ENCODE assay signal across 2 cellular contexts in the genomic region with DNA sequence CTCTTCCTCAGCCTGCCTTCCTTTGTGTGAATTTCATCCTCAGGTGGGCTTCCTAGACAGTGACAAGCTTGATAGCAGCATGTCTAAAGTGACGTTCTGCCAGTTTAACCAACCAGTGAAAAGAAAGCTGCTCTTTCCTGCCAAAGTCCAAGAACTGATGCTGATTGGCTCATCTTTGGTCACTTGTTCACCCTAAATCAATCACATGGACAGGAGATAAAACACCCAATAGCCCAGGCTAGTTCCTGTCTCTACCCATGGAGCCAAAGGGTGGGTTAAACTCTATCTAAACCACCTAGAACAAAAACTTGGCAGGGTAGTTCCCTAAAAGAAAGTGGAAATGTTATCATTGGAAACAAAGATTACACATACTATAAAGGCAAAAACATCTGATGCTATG.
TF ChIP-seq lines count a peak whose summit lies in the region.

No MANE protein-coding gene starts in this region.

TF ChIP-seq in IMR-90, 13 proteins besides CTCF, POLR2A, EP300 and RAD21:
- TF ChIP-seq MAZ (IDR thresholded peaks at IDR 0.05; ENCODE audit: borderline replicate concordance, low read depth, low read length) (no peak), RFX5 (IDR thresholded peaks at IDR 0.05; ENCODE audit: low read depth, low read length) (no peak), SMC3 (IDR thresholded peaks at IDR 0.05; ENCODE audit: low read depth, low read length) (no peak), CHD1 (IDR thresholded peaks at IDR 0.05; ENCODE audit: low read depth, low read length) (no peak), CEBPB (IDR thresholded peaks at IDR 0.05; ENCODE audit: low read depth, low read length) (no peak), ELK1 (IDR thresholded peaks at IDR 0.05; ENCODE audit: borderline replicate concordance, low read depth, low read length) (no peak), MXI1 (IDR thresholded peaks at IDR 0.05; ENCODE audit: borderline replicate concordance, low read depth, low read length) (no peak), RCOR1 (IDR thresholded peaks at IDR 0.05; ENCODE audit: insufficient replicate concordance, low read length) (no peak), FOS (IDR thresholded peaks at IDR 0.05; ENCODE audit: low read depth, low read length) (no peak), BHLHE40 (IDR thresholded peaks at IDR 0.05; ENCODE audit: low read depth, low read length) (no peak), NFE2L2 (IDR thresholded peaks at IDR 0.05; ENCODE audit: low read depth, low read length) (no peak), MAFK (IDR thresholded peaks at IDR 0.05; ENCODE audit: low read depth, low read length) (no peak)
- TF ChIP-seq, protein P1, sequence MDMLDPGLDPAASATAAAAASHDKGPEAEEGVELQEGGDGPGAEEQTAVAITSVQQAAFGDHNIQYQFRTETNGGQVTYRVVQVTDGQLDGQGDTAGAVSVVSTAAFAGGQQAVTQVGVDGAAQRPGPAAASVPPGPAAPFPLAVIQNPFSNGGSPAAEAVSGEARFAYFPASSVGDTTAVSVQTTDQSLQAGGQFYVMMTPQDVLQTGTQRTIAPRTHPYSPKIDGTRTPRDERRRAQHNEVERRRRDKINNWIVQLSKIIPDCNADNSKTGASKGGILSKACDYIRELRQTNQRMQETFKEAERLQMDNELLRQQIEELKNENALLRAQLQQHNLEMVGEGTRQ (IDR thresholded peaks at IDR 0.05; ENCODE audit: low read depth, low read length), result no peak

TF ChIP-seq in K562, 482 proteins besides CTCF, POLR2A, EP300 and RAD21:
- no peak for TF ChIP-seq CHD1 (IDR thresholded peaks at IDR 0.05; ENCODE audit: low read length)
- TF ChIP-seq, protein P2, sequence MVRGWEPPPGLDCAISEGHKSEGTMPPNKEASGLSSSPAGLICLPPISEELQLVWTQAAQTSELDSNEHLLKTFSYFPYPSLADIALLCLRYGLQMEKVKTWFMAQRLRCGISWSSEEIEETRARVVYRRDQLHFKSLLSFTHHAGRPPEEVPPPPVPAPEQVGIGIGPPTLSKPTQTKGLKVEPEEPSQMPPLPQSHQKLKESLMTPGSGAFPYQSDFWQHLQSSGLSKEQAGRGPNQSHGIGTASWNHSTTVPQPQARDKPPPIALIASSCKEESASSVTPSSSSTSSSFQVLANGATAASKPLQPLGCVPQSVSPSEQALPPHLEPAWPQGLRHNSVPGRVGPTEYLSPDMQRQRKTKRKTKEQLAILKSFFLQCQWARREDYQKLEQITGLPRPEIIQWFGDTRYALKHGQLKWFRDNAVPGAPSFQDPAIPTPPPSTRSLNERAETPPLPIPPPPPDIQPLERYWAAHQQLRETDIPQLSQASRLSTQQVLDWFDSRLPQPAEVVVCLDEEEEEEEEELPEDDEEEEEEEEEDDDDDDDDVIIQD (CRISPR knock-in tag; IDR thresholded peaks at IDR 0.05), result no peak
- TF ChIP-seq, protein P3, sequence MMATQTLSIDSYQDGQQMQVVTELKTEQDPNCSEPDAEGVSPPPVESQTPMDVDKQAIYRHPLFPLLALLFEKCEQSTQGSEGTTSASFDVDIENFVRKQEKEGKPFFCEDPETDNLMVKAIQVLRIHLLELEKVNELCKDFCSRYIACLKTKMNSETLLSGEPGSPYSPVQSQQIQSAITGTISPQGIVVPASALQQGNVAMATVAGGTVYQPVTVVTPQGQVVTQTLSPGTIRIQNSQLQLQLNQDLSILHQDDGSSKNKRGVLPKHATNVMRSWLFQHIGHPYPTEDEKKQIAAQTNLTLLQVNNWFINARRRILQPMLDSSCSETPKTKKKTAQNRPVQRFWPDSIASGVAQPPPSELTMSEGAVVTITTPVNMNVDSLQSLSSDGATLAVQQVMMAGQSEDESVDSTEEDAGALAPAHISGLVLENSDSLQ (IDR thresholded peaks at IDR 0.05), result peak; percentile 69
- TF ChIP-seq ZNF57 (CRISPR knock-in tag; IDR thresholded peaks at IDR 0.05), result no peak
- TF ChIP-seq, protein P4, sequence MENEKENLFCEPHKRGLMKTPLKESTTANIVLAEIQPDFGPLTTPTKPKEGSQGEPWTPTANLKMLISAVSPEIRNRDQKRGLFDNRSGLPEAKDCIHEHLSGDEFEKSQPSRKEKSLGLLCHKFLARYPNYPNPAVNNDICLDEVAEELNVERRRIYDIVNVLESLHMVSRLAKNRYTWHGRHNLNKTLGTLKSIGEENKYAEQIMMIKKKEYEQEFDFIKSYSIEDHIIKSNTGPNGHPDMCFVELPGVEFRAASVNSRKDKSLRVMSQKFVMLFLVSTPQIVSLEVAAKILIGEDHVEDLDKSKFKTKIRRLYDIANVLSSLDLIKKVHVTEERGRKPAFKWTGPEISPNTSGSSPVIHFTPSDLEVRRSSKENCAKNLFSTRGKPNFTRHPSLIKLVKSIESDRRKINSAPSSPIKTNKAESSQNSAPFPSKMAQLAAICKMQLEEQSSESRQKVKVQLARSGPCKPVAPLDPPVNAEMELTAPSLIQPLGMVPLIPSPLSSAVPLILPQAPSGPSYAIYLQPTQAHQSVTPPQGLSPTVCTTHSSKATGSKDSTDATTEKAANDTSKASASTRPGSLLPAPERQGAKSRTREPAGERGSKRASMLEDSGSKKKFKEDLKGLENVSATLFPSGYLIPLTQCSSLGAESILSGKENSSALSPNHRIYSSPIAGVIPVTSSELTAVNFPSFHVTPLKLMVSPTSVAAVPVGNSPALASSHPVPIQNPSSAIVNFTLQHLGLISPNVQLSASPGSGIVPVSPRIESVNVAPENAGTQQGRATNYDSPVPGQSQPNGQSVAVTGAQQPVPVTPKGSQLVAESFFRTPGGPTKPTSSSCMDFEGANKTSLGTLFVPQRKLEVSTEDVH (IDR thresholded peaks at IDR 0.05; ENCODE audit: low read depth, partially characterized antibody), result no peak
- TF ChIP-seq SOX6 (IDR thresholded peaks at IDR 0.05), result no peak
- no peak for TF ChIP-seq SAFB2 (IDR thresholded peaks at IDR 0.05; ENCODE audit: borderline replicate concordance, low read depth, low read length, severe bottlenecking)
- no peak for TF ChIP-seq SMAD4 (CRISPR knock-in tag; conservative IDR thresholded peaks at IDR 0.05)
- TF ChIP-seq ZNF445 (CRISPR knock-in tag; IDR thresholded peaks at IDR 0.05; ENCODE audit: low read depth), result no peak
- TF ChIP-seq, protein P5, sequence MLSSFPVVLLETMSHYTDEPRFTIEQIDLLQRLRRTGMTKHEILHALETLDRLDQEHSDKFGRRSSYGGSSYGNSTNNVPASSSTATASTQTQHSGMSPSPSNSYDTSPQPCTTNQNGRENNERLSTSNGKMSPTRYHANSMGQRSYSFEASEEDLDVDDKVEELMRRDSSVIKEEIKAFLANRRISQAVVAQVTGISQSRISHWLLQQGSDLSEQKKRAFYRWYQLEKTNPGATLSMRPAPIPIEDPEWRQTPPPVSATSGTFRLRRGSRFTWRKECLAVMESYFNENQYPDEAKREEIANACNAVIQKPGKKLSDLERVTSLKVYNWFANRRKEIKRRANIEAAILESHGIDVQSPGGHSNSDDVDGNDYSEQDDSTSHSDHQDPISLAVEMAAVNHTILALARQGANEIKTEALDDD (IDR thresholded peaks at IDR 0.05), result 0 out of 2 replicates have a peak, but pooled peaks have one; percentile 42
- no peak for TF ChIP-seq ETV5 (CRISPR knock-in tag; IDR thresholded peaks at IDR 0.05; ENCODE audit: low read depth)
- TF ChIP-seq PBX2 (CRISPR knock-in tag; IDR thresholded peaks at IDR 0.05; ENCODE audit: low read depth), result no peak
- peak; percentile 66 for TF ChIP-seq PBX2 (tag; conservative IDR thresholded peaks at IDR 0.05; ENCODE audit: low read depth)
- no peak for TF ChIP-seq FOXA1 (IDR thresholded peaks at IDR 0.05; ENCODE audit: borderline replicate concordance)
- no peak for TF ChIP-seq MAFK (IDR thresholded peaks at IDR 0.05; ENCODE audit: low read length)
- TF ChIP-seq IFI16 (CRISPR knock-in tag; IDR thresholded peaks at IDR 0.05), result no peak
- no peak for TF ChIP-seq NFE2 (IDR thresholded peaks at IDR 0.05; ENCODE audit: low read depth)
- no peak for TF ChIP-seq FOXM1 (IDR thresholded peaks at IDR 0.05; ENCODE audit: low read depth)
- TF ChIP-seq FOXM1 (CRISPR knock-in tag; IDR thresholded peaks at IDR 0.05; ENCODE audit: low read depth), result no peak
- TF ChIP-seq PHTF2 (CRISPR knock-in tag; IDR thresholded peaks at IDR 0.05), result no peak
- TF ChIP-seq MXI1 (IDR thresholded peaks at IDR 0.05; ENCODE audit: low read depth, low read length), result no peak
- no peak for TF ChIP-seq BDP1 (IDR thresholded peaks at IDR 0.05; ENCODE audit: insufficient read depth, insufficient read length)
- no peak for TF ChIP-seq THRAP3 (IDR thresholded peaks at IDR 0.05; ENCODE audit: borderline replicate concordance)
- no peak for TF ChIP-seq DLX4 (CRISPR knock-in tag; IDR thresholded peaks at IDR 0.05)
- TF ChIP-seq MEIS2 (IDR thresholded peaks at IDR 0.05; ENCODE audit: partially characterized antibody), result peak; percentile 77
- no peak for TF ChIP-seq SNRNP70 (optimal IDR thresholded peaks at IDR 0.05; ENCODE audit: low read depth, low read length)
- TF ChIP-seq GTF2E2 (tag; IDR thresholded peaks at IDR 0.05), result no peak
- TF ChIP-seq PHB2 (IDR thresholded peaks at IDR 0.05; ENCODE audit: low read depth), result no peak
